Comparison of ENCODE assay signal across 8 cellular contexts in the genomic region with DNA sequence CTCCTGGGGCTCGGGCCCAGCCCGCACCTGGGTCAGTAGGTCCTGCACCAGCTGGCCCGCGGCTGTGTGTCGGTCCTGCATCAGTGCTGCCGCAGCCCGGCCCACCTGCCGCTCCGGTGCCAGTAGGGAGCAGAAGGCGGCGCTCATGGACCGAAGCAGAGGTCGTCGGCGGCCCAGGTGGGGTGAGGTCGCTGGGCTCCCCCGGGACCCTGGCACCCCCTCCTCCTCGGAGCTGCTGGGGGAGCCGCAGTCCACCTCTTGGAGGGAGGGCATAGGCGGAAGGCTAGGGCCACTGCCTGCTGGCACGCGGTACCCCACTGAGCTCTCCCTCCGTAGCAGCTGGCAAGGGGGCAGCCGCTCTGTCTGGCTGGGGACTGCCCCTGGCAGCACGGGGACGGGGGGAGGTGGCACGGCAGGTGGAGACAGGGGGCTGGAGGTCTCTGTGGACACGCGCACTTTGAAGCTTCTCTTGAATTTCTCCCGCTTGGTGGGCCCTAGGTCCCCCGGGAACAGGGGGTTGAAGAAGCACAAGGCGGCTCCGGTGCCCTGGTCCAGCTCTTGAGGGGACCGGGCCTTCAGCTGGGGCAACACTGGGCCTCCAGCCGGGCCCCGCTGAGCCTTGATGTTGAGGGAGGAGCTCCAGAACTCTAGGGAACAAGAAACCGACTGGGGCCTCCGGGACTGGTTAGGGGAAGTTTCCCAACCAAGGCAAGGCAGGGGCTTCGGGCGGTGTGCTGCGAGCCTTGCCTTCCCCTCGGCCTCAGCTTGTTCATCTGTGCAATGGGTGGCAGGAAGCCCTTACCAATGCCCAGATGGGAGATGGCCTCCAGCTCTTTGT. TPM values are rescaled to one million over a fixed set of nuclear protein-coding genes. Genes with fewer than 3 reads are reported as not detected.
DNase-seq lines count a peak whose midpoint lies in the region; FAIRE-seq and TF ChIP-seq lines count a peak whose summit lies in the region.
"Had no signal": no experiment of that assay in that cellular context is flagged by ENCODE, and none has a peak within 500 bp of the region (broad histone marks: within the 10 kb centered on the region; RNA-seq: fewer than 3 reads in every experiment).

No MANE protein-coding gene starts in this region.

- H3K36me3 ChIP-seq in skeletal muscle satellite cell (ENCODE audit: insufficient read depth, low read length) = peaks cover 43% of the 10 kb centered on the region
- H3K36me3 ChIP-seq in effector memory CD4-positive, alpha-beta T cell (ENCODE audit: control insufficient read depth, insufficient read depth, low read length) = peaks cover 18% of the 10 kb centered on the region

- peaks cover 36% of the 10 kb centered on the region for H3K4me1 ChIP-seq in skeletal muscle satellite cell (ENCODE audit: control insufficient read depth, insufficient read depth, low read length)
- H3K4me1 ChIP-seq in effector memory CD4-positive, alpha-beta T cell (ENCODE audit: control insufficient read depth, insufficient read depth, low read length, poor library complexity, severe bottlenecking) = peaks cover 17% of the 10 kb centered on the region

- DNase-seq in NCI-H1694 treated with DMSO at 0.1 percent for 48 hours (lab: John Stamatoyannopoulos, UW) = peak; percentile 25
- no peak for DNase-seq in NCI-H1694 (lab: John Stamatoyannopoulos, UW)
- DNase-seq in effector memory CD4-positive, alpha-beta T cell = no peak
- DNase-seq in GM12891 (ENCODE audit: insufficient read length, low spot score) = no peak

- intact Hi-C loops in dendritic cell treated with granulocyte-macrophage colony-stimulating factor and Interleukin-4, amounts not matched to agents 40 ng/mL and 50 ng/mL, for 4 days (cut with micrococcal nuclease) = no loop called here

- no peak for TF ChIP-seq POLR2A in GM12891 (IDR thresholded peaks at IDR 0.05; ENCODE audit: low read depth, low read length)

- H3K4me1 Mint-ChIP-seq in dendritic cell treated with granulocyte-macrophage colony-stimulating factor and Interleukin-4, amounts not matched to agents 40 ng/mL and 50 ng/mL, for 4 days (ENCODE audit: low read depth) = peaks cover 35% of the 10 kb centered on the region

- no peaks in the 10 kb centered on the region for H3K9me3 ChIP-seq in skeletal muscle satellite cell (replicated peaks; ENCODE audit: low read length)
- H3K9me3 ChIP-seq in effector memory CD4-positive, alpha-beta T cell (ENCODE audit: control insufficient read depth, low read length) = no peaks in the 10 kb centered on the region

- no peaks in the 10 kb centered on the region for H3K9me3 Mint-ChIP-seq in dendritic cell treated with granulocyte-macrophage colony-stimulating factor and Interleukin-4, amounts not matched to agents 40 ng/mL and 50 ng/mL, for 4 days

- peak overlapping the region; percentile 97 for H3K4me2 ChIP-seq in skeletal muscle satellite cell (ENCODE audit: low read length)

- peaks cover 3% of the 10 kb centered on the region for H3K27me3 Mint-ChIP-seq in dendritic cell treated with granulocyte-macrophage colony-stimulating factor and Interleukin-4, amounts not matched to agents 40 ng/mL and 50 ng/mL, for 4 days

- peak overlapping the region; percentile 89 for H3K27ac Mint-ChIP-seq in dendritic cell treated with granulocyte-macrophage colony-stimulating factor and Interleukin-4, amounts not matched to agents 40 ng/mL and 50 ng/mL, for 4 days

- H3K4me3 ChIP-seq in skeletal muscle satellite cell (ENCODE audit: low read length) = peak overlapping the region; percentile 86
- H3K4me3 ChIP-seq in effector memory CD4-positive, alpha-beta T cell (ENCODE audit: insufficient read depth, low read depth, low read length, poor library complexity, severe bottlenecking) = no peak overlapping the region

- H3K27me3 ChIP-seq in skeletal muscle satellite cell (ENCODE audit: control insufficient read depth, insufficient read depth, low read length) = no peaks in the 10 kb centered on the region
- H3K27me3 ChIP-seq in effector memory CD4-positive, alpha-beta T cell (replicated peaks; ENCODE audit: control insufficient read depth, insufficient read depth, low read length, poor library complexity, severe bottlenecking) = no peaks in the 10 kb centered on the region

- no peak for FAIRE-seq in GM12891 (lab: Jason Lieb, UNC)
- FAIRE-seq: A204.1 had no signal

- H3K4me3 Mint-ChIP-seq in dendritic cell treated with granulocyte-macrophage colony-stimulating factor and Interleukin-4, amounts not matched to agents 40 ng/mL and 50 ng/mL, for 4 days = peak overlapping the region; percentile 95

- H3K36me3 Mint-ChIP-seq in dendritic cell treated with granulocyte-macrophage colony-stimulating factor and Interleukin-4, amounts not matched to agents 40 ng/mL and 50 ng/mL, for 4 days (ENCODE audit: low read depth) = peaks cover 72% of the 10 kb centered on the region

- H3K27ac ChIP-seq in effector memory CD4-positive, alpha-beta T cell (ENCODE audit: insufficient read depth, low read length, poor library complexity, severe bottlenecking) = no peak overlapping the region

- H3K9ac ChIP-seq in skeletal muscle satellite cell (ENCODE audit: low read depth, low read length) = peak overlapping the region; percentile 96

TF ChIP-seq in GM12891, 5 proteins besides CTCF, POLR2A, EP300 and RAD21:
- TF ChIP-seq POU2F2 (IDR thresholded peaks at IDR 0.05; ENCODE audit: low read depth, low read length) (no peak), POLR2AphosphoS5 (IDR thresholded peaks at IDR 0.05; ENCODE audit: low read depth, low read length) (no peak), TAF1 (IDR thresholded peaks at IDR 0.05; ENCODE audit: low read depth, low read length) (no peak), SPI1 (IDR thresholded peaks at IDR 0.05; ENCODE audit: low read depth, low read length) (no peak), PAX5 (IDR thresholded peaks at IDR 0.05; ENCODE audit: insufficient read depth, low read length, severe bottlenecking) (no peak)

RNA-seq across cellular contexts. Expression of a gene that starts 1.4 kb away (rescaled TPM):
- 45.1 and 55.7 TPM in 2 replicates for total RNA-seq in skeletal muscle satellite cell (2012; rRNA removed)
- 0.14 TPM for polyA plus RNA-seq in GM12891 (2012; ENCODE audit: low read depth, missing spikeins)

RNA-seq across cellular contexts. Expression of a gene that starts 10.1 kb away (rescaled TPM):
- total RNA-seq in skeletal muscle satellite cell (2012; rRNA removed) = 61.3 and 63.8 TPM in 2 replicates
- polyA plus RNA-seq in GM12891 (2012; ENCODE audit: low read depth, missing spikeins) = 38.6 TPM

RNA-seq across cellular contexts. Expression of a gene that starts 12.6 kb away (rescaled TPM):
- total RNA-seq in skeletal muscle satellite cell (2012; rRNA removed) = 15.2 and 21.6 TPM in 2 replicates
- polyA plus RNA-seq in GM12891 (2012; ENCODE audit: low read depth, missing spikeins) = 3.4 TPM

RNA-seq across cellular contexts. Expression of a gene that starts 18.0 kb away (rescaled TPM):
- total RNA-seq in skeletal muscle satellite cell (2012; rRNA removed) = 138 and 141 TPM in 2 replicates
- 0.04 TPM for polyA plus RNA-seq in GM12891 (2012; ENCODE audit: low read depth, missing spikeins)
- total RNA-seq: SK-MEL-5 had no signal

RNA-seq across cellular contexts. Expression of a gene that starts 36.7 kb away (rescaled TPM):
- under 0.01 and 0.25 TPM in 2 replicates for total RNA-seq in skeletal muscle satellite cell (2012; rRNA removed)
- 5.1 TPM for polyA plus RNA-seq in GM12891 (2012; ENCODE audit: low read depth, missing spikeins)
